1 cellular context compared by ENCODE assay signal in the genomic region with DNA sequence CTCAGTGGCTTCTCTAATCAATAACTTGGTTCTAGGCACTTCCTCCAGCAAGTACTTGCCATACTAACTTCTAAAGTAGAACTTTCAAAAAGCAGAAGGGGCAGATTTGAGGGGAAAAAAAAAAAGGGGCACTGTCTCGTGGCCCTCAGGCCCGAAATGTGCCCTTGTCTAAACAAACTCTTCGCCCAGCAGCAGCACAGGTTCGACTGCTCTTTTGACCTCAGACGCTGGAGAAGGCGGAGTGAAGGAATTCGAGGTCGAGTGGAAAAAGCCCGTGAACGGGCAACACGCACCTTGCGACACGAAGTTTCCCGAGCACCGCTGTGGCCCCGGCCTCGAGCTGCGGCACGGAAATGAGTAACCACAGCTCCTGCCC.
A peak's percentile ranks its signal among the peaks of the same experiment; 100 is the strongest.
TF ChIP-seq lines count a peak whose summit lies in the region.

No MANE protein-coding gene starts in this region.

TF ChIP-seq in HepG2, 621 proteins besides CTCF, POLR2A, EP300 and RAD21 (continued from another document and continues in another):
- TF ChIP-seq DZIP1 (CRISPR knock-in tag; IDR thresholded peaks at IDR 0.05) (no peak), ONECUT2 (CRISPR knock-in tag; IDR thresholded peaks at IDR 0.05) (no peak), ZNF362 (CRISPR knock-in tag; IDR thresholded peaks at IDR 0.05; ENCODE audit: borderline replicate concordance) (peak; percentile 6; the same call in 1 of the 2 replicates), ZNF337 (CRISPR knock-in tag; IDR thresholded peaks at IDR 0.05; ENCODE audit: borderline replicate concordance, low read depth) (no peak), ZNF629 (CRISPR knock-in tag; conservative IDR thresholded peaks at IDR 0.05) (0 out of 2 replicates have a peak, but pooled peaks have one; percentile 26), DNMT3B (CRISPR knock-in tag; conservative IDR thresholded peaks at IDR 0.05) (no peak), ZNF3 (CRISPR knock-in tag; IDR thresholded peaks at IDR 0.05) (no peak), SOX6 (IDR thresholded peaks at IDR 0.05) (no peak), SOX6 (CRISPR knock-in tag; IDR thresholded peaks at IDR 0.05) (no peak), ZNF576 (CRISPR knock-in tag; IDR thresholded peaks at IDR 0.05) (no peak), ZNF780A (CRISPR knock-in tag; IDR thresholded peaks at IDR 0.05) (no peak), PHB2 (IDR thresholded peaks at IDR 0.05; ENCODE audit: partially characterized antibody) (no peak), ZNF333 (CRISPR knock-in tag; IDR thresholded peaks at IDR 0.05; ENCODE audit: borderline replicate concordance) (no peak), PLRG1 (conservative IDR thresholded peaks at IDR 0.05) (no peak), RFX1 (IDR thresholded peaks at IDR 0.05) (no peak), NR2F2 (IDR thresholded peaks at IDR 0.05; ENCODE audit: borderline replicate concordance, low read depth) (no peak), FOSL1 (CRISPR knock-in tag; IDR thresholded peaks at IDR 0.05; ENCODE audit: borderline replicate concordance) (no peak), RFXANK (CRISPR knock-in tag; IDR thresholded peaks at IDR 0.05) (no peak), ATF1 (CRISPR knock-in tag; IDR thresholded peaks at IDR 0.05) (no peak), TOPORS (CRISPR knock-in tag; IDR thresholded peaks at IDR 0.05) (no peak), NFYC (CRISPR knock-in tag; IDR thresholded peaks at IDR 0.05) (no peak), ZNF605 (CRISPR knock-in tag; IDR thresholded peaks at IDR 0.05) (no peak), GTF2F1 (IDR thresholded peaks at IDR 0.05; ENCODE audit: low read length) (no peak), ZNF747 (CRISPR knock-in tag; IDR thresholded peaks at IDR 0.05; ENCODE audit: borderline replicate concordance) (no peak), XRCC5 (optimal IDR thresholded peaks at IDR 0.05; ENCODE audit: low read length) (no peak), ISL2 (CRISPR knock-in tag; IDR thresholded peaks at IDR 0.05) (0 out of 2 replicates have a peak, but pooled peaks have one; percentile 12), KLF16 (CRISPR knock-in tag; IDR thresholded peaks at IDR 0.05) (no peak), SP2 (CRISPR knock-in tag; IDR thresholded peaks at IDR 0.05) (no peak), ZFP41 (CRISPR knock-in tag; IDR thresholded peaks at IDR 0.05; ENCODE audit: borderline replicate concordance) (no peak), RBAK (CRISPR knock-in tag; IDR thresholded peaks at IDR 0.05) (no peak), NFKB2 (CRISPR knock-in tag; IDR thresholded peaks at IDR 0.05; ENCODE audit: borderline replicate concordance) (no peak), BHLHE40 (IDR thresholded peaks at IDR 0.05; ENCODE audit: low read length) (no peak), ZFP82 (CRISPR knock-in tag; IDR thresholded peaks at IDR 0.05; ENCODE audit: borderline replicate concordance) (no peak), CBX1 (IDR thresholded peaks at IDR 0.05; ENCODE audit: low read depth) (no peak), PPARG (CRISPR knock-in tag; conservative IDR thresholded peaks at IDR 0.05) (no peak), ZNF570 (CRISPR knock-in tag; IDR thresholded peaks at IDR 0.05; ENCODE audit: borderline replicate concordance) (no peak), ZNF530 (CRISPR knock-in tag; IDR thresholded peaks at IDR 0.05; ENCODE audit: low read depth) (no peak), ZNF180 (CRISPR knock-in tag; IDR thresholded peaks at IDR 0.05; ENCODE audit: borderline replicate concordance, low read depth) (no peak), ELF4 (CRISPR knock-in tag; IDR thresholded peaks at IDR 0.05; ENCODE audit: borderline replicate concordance) (no peak), BORCS8-MEF2B (CRISPR knock-in tag; IDR thresholded peaks at IDR 0.05) (no peak), ZNF160 (CRISPR knock-in tag; IDR thresholded peaks at IDR 0.05) (no peak), HDAC6 (IDR thresholded peaks at IDR 0.05; ENCODE audit: low read depth, low read length) (no peak), ZNF343 (CRISPR knock-in tag; IDR thresholded peaks at IDR 0.05) (no peak), POLR2G (IDR thresholded peaks at IDR 0.05; ENCODE audit: low read depth, low read length) (no peak), ZNF574 (CRISPR knock-in tag; IDR thresholded peaks at IDR 0.05) (no peak), ZBTB4 (CRISPR knock-in tag; IDR thresholded peaks at IDR 0.05; ENCODE audit: borderline replicate concordance) (no peak), ZSCAN5A (CRISPR knock-in tag; IDR thresholded peaks at IDR 0.05; ENCODE audit: borderline replicate concordance) (no peak), EED (CRISPR knock-in tag; IDR thresholded peaks at IDR 0.05) (no peak), TFDP2 (CRISPR knock-in tag; IDR thresholded peaks at IDR 0.05) (no peak; the same call in 1 of the 2 replicates), MEIS2 (CRISPR knock-in tag; IDR thresholded peaks at IDR 0.05) (no peak), ZNF331 (CRISPR knock-in tag; IDR thresholded peaks at IDR 0.05) (no peak), PHF21A (CRISPR knock-in tag; IDR thresholded peaks at IDR 0.05) (no peak)
- TF ChIP-seq, protein P1, sequence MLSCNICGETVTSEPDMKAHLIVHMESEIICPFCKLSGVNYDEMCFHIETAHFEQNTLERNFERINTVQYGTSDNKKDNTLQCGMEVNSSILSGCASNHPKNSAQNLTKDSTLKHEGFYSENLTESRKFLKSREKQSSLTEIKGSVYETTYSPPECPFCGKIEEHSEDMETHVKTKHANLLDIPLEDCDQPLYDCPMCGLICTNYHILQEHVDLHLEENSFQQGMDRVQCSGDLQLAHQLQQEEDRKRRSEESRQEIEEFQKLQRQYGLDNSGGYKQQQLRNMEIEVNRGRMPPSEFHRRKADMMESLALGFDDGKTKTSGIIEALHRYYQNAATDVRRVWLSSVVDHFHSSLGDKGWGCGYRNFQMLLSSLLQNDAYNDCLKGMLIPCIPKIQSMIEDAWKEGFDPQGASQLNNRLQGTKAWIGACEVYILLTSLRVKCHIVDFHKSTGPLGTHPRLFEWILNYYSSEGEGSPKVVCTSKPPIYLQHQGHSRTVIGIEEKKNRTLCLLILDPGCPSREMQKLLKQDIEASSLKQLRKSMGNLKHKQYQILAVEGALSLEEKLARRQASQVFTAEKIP (CRISPR knock-in tag; IDR thresholded peaks at IDR 0.05; ENCODE audit: borderline replicate concordance) = no peak
- TF ChIP-seq, protein P2, sequence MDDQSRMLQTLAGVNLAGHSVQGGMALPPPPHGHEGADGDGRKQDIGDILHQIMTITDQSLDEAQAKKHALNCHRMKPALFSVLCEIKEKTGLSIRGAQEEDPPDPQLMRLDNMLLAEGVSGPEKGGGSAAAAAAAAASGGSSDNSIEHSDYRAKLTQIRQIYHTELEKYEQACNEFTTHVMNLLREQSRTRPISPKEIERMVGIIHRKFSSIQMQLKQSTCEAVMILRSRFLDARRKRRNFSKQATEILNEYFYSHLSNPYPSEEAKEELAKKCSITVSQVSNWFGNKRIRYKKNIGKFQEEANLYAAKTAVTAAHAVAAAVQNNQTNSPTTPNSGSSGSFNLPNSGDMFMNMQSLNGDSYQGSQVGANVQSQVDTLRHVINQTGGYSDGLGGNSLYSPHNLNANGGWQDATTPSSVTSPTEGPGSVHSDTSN (CRISPR knock-in tag; IDR thresholded peaks at IDR 0.05; ENCODE audit: borderline replicate concordance) = no peak
- TF ChIP-seq, protein P3, sequence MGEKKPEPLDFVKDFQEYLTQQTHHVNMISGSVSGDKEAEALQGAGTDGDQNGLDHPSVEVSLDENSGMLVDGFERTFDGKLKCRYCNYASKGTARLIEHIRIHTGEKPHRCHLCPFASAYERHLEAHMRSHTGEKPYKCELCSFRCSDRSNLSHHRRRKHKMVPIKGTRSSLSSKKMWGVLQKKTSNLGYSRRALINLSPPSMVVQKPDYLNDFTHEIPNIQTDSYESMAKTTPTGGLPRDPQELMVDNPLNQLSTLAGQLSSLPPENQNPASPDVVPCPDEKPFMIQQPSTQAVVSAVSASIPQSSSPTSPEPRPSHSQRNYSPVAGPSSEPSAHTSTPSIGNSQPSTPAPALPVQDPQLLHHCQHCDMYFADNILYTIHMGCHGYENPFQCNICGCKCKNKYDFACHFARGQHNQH (CRISPR knock-in tag; IDR thresholded peaks at IDR 0.05) = no peak; the same call in 1 of the 2 replicates
